In genomic region chr4:118224239-118224829, GRCh38 we compare ENCODE assay signal across 8 cellular contexts.
DNase-seq lines count a peak whose midpoint lies in the region; ATAC-seq, FAIRE-seq and TF ChIP-seq lines count a peak whose summit lies in the region.

No MANE protein-coding gene starts in this region.

- DNase-seq in NCI-H2227 (lab: John Stamatoyannopoulos, UW; ENCODE audit: unreplicated experiment) (peak; percentile 64), body of pancreas (no peak), left lobe of liver (ENCODE audit: low spot score) (no peak), NCI-H128 (lab: John Stamatoyannopoulos, UW; ENCODE audit: unreplicated experiment) (no peak)
- no peak for DNase-seq in activated naive CD4-positive, alpha-beta T cell treated with anti-CD3 and anti-CD28 coated beads, Interleukin-2, amount 50 U/mL, for 72 hours (ENCODE audit: low spot score in 2 of 2)

- 4 to 7% methylated on average over 3 of the region's 3 CpGs for WGBS in body of pancreas, 2 donors

- intact Hi-C loops in body of pancreas (cut with DNase I): no loop called here

- H3K36me3 Mint-ChIP-seq in activated naive CD4-positive, alpha-beta T cell treated with anti-CD3 and anti-CD28 coated beads, Interleukin-2, amount 50 U/mL, for 72 hours: no peaks in the 10 kb centered on the region

- peak; percentile 94 for FAIRE-seq in A204.1 (lab: Jason Lieb, UNC)

- no peaks in the 10 kb centered on the region for H3K9me3 Mint-ChIP-seq in activated naive CD4-positive, alpha-beta T cell treated with anti-CD3 and anti-CD28 coated beads, Interleukin-2, amount 50 U/mL, for 72 hours

- ATAC-seq in HG02973 (IDR thresholded peaks at IDR 0.05; ENCODE audit: unreplicated experiment) (peak; percentile 71), body of pancreas (peak; percentile 56), left lobe of liver (peak; percentile 89)
- no peak for ATAC-seq in activated naive CD4-positive, alpha-beta T cell treated with anti-CD3 and anti-CD28 coated beads, Interleukin-2, amount 50 U/mL, for 72 hours

- no peaks in the 10 kb centered on the region for H3K4me1 ChIP-seq in body of pancreas

- H3K36me3 ChIP-seq in body of pancreas (replicated peaks in 1 of 2; ENCODE audit: insufficient read depth in 1 of 2, low read depth in 2 of 2): no peaks in the 10 kb centered on the region

- no peak overlapping the region for H3K27ac Mint-ChIP-seq in activated naive CD4-positive, alpha-beta T cell treated with anti-CD3 and anti-CD28 coated beads, Interleukin-2, amount 50 U/mL, for 72 hours

- H3K4me3 ChIP-seq in body of pancreas: no peak overlapping the region

- no peaks in the 10 kb centered on the region for H3K27me3 ChIP-seq in body of pancreas

- TF ChIP-seq CTCF in GM12872 (IDR thresholded peaks at IDR 0.05; ENCODE audit: insufficient read depth, low read depth, low read length): peak; percentile 50; the same call in 2 of the 3 replicates
- TF ChIP-seq CTCF in body of pancreas (IDR thresholded peaks at IDR 0.05): peak; percentile 42 to 69 (median 62)

- TF ChIP-seq POLR2A in body of pancreas (IDR thresholded peaks at IDR 0.05): no peak

- no peaks in the 10 kb centered on the region for H3K9me3 ChIP-seq in body of pancreas

- H3K27ac ChIP-seq in body of pancreas: no peak overlapping the region

Comparison
In these comparisons a context has a peak if more than half of its experiments do, and no peak if none do; other contexts are left out.
1. ATAC-seq: peak in HG02973 (single experiment), body of pancreas (single experiment) and left lobe of liver (single experiment); none in activated naive CD4-positive, alpha-beta T cell treated with anti-CD3 and anti-CD28 coated beads, Interleukin-2, amount 50 U/mL, for 72 hours (0 of 2).